ENCODE assay signal across 25 cellular contexts in genomic region chr13:112330479-112331407, GRCh38. TPM values are rescaled to one million over a fixed set of nuclear protein-coding genes. Genes with fewer than 3 reads are reported as not detected.
A peak's percentile ranks its signal among the peaks of the same experiment; 100 is the strongest.
DNase-seq lines count a peak whose midpoint lies in the region; ATAC-seq and TF ChIP-seq lines count a peak whose summit lies in the region.
"Had no signal": no experiment of that assay in that cellular context is flagged by ENCODE, and none has a peak within 500 bp of the region (broad histone marks: within the 10 kb centered on the region; RNA-seq: fewer than 3 reads in every experiment).

No MANE protein-coding gene starts in this region.

- no peak for TF ChIP-seq EP300 in suprapubic skin (IDR thresholded peaks at IDR 0.05)

- H3K4me3 ChIP-seq in left ventricle myocardium inferior: peak overlapping the region; percentile 35
- peak overlapping the region; percentile 18 for H3K4me3 ChIP-seq in suprapubic skin
- H3K4me3 ChIP-seq: adrenal gland, left lung, SJCRH30 had no signal

- intact Hi-C loops in left ventricle myocardium inferior (cut with micrococcal nuclease) (no loop called here), cardiac septum (cut with DNase I) (no loop called here)

- WGBS in suprapubic skin: 25% methylated on average over 38 of the region's 81 CpGs

- TF ChIP-seq CTCF in left ventricle myocardium inferior (IDR thresholded peaks at IDR 0.05; ENCODE audit: borderline replicate concordance) (no peak), suprapubic skin (IDR thresholded peaks at IDR 0.05) (no peak)

- H3K4me1 ChIP-seq in left ventricle myocardium inferior (peaks cover 13% of the 10 kb centered on the region), suprapubic skin (peaks cover 5% of the 10 kb centered on the region)
- H3K4me1 ChIP-seq: adrenal gland, BE2C, SJCRH30 had no signal

- DNase-seq in left ventricle myocardium inferior (no peak), cardiac septum (ENCODE audit: low spot score) (no peak), astrocyte of the hippocampus (ENCODE audit: low read depth, low spot score) (peak; percentile 12), left lobe of liver (ENCODE audit: low spot score) (peak; percentile 57), suprapubic skin (ENCODE audit: low spot score in 2 of 2) (no peak), activated gamma-delta T cell treated with Interleukin-2 at 50 U/mL for 16 hours (no peak), SKM-1 treated with dmso at 0.1 percent for 144 hours (lab: John Stamatoyannopoulos, UW; ENCODE audit: unreplicated experiment) (no peak)
- DNase-seq in activated CD8-positive, alpha-beta memory T cell treated with anti-CD3 and anti-CD28 coated beads, Interleukin-2, amount 50 U/mL, for 4 hours: no peak
- DNase-seq: activated CD4-positive, alpha-beta T cell treated with anti-CD3 and anti-CD28 coated beads, Interleukin-2, amount 10 ng/mL, durations not matched to agents 7 days and 5 days; activated naive CD4-positive, alpha-beta T cell treated with anti-CD3 and anti-CD28 coated beads for 36 hours; BE2C; brain microvascular endothelial cell; CD8-positive, alpha-beta memory T cell; DMS53; GF-D8; left lung; naive thymus-derived CD8-positive, alpha-beta T cell; NCI-H1694; NCI-H526 treated with DMSO at 0.1 percent for 48 hours; SJCRH30 had no signal

- H3K9me3 ChIP-seq in left ventricle myocardium inferior (replicated peaks): no peaks in the 10 kb centered on the region
- no peaks in the 10 kb centered on the region for H3K9me3 ChIP-seq in suprapubic skin
- H3K9me3 ChIP-seq: adrenal gland, BE2C, left lung, SJCRH30, upper lobe of left lung had no signal

- TF ChIP-seq POLR2A in suprapubic skin (IDR thresholded peaks at IDR 0.05): no peak

- H3K27ac ChIP-seq in left ventricle myocardium inferior (replicated peaks): no peak overlapping the region
- H3K27ac ChIP-seq in suprapubic skin: no peak overlapping the region
- H3K27ac ChIP-seq: adrenal gland, brain microvascular endothelial cell, heart left ventricle, KMS-11, left lung, SJCRH30, upper lobe of left lung had no signal

- peaks cover 69% of the 10 kb centered on the region for H3K27me3 ChIP-seq in left ventricle myocardium inferior (ENCODE audit: low read depth)
- H3K27me3 ChIP-seq in suprapubic skin: peaks cover 69% of the 10 kb centered on the region
- H3K27me3 ChIP-seq: SJCRH30 had no signal

- ATAC-seq in left lobe of liver: peak; percentile 76
- ATAC-seq: left lung; naive thymus-derived CD8-positive, alpha-beta T cell had no signal

- H3K36me3 ChIP-seq in left ventricle myocardium inferior (no peaks in the 10 kb centered on the region), suprapubic skin (no peaks in the 10 kb centered on the region)
- H3K36me3 ChIP-seq: adrenal gland, BE2C, brain microvascular endothelial cell, heart left ventricle, left lung, SJCRH30, upper lobe of left lung had no signal

RNA-seq across cellular contexts. Expression of gene SPACA7, which starts 45.4 kb away (rescaled TPM):
- total RNA-seq in left ventricle myocardium inferior: not detected
- total RNA-seq in cardiac septum: not detected
- not detected for total RNA-seq in left lobe of liver
- total RNA-seq in suprapubic skin: not detected
- total RNA-seq: activated CD4-positive, alpha-beta T cell treated with anti-CD3 and anti-CD28 coated beads, Interleukin-2, amount 10 ng/mL, durations not matched to agents 7 days and 5 days; activated naive CD4-positive, alpha-beta T cell treated with anti-CD3 and anti-CD28 coated beads for 36 hours; adrenal gland; CD8-positive, alpha-beta memory T cell; heart left ventricle; left lung; naive thymus-derived CD8-positive, alpha-beta T cell; omental fat pad; SJCRH30; upper lobe of left lung had no signal

Comparison
In these comparisons a context has a peak if more than half of its experiments do, and no peak if none do; other contexts are left out.
1. DNase-seq: peak in astrocyte of the hippocampus (single experiment) and left lobe of liver (single experiment); none in left ventricle myocardium inferior (single experiment), cardiac septum (single experiment), suprapubic skin (0 of 2), activated gamma-delta T cell treated with Interleukin-2 at 50 U/mL for 16 hours (single experiment), SKM-1 treated with dmso at 0.1 percent for 144 hours (single experiment) and activated CD8-positive, alpha-beta memory T cell treated with anti-CD3 and anti-CD28 coated beads, Interleukin-2, amount 50 U/mL, for 4 hours (single experiment).